9 cellular contexts compared by ENCODE assay signal in the genomic region with DNA sequence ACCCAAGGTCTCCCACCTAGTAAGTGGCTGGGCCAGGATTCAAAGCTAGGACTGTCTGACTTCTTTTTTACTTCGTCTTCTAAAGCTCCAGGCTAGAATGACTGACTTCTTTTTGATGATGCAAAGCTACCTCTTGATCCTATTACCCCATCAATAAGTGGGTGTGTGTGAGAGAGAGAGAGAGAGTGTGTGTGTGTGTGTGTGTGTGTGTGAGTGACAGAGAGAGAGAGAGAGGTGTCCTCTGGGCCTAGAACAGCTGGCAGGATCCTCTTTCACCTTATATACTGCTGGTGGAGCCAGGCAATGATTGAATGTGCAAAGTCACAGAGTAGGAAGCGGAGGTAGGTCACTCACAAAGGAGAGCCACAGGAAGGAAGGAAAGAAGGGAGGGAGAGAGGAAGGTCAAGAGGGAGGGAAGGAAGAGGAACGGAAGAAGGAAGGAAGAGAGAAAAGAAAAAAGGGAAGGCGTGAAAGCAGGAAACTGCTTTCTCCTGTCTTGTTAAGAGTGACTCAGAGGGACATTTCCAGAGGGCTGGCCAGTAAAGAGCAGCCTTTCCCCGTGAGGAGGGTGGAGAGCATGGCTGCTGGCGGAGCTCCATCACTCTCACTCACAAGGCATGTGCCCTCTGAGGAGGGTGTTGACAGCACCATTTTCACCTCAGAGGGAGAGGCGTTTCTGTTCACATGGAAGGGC.
DNase-seq lines count a peak whose midpoint lies in the region; ATAC-seq and TF ChIP-seq lines count a peak whose summit lies in the region.
"Had no signal": no experiment of that assay in that cellular context is flagged by ENCODE, and none has a peak within 500 bp of the region (broad histone marks: within the 10 kb centered on the region; RNA-seq: fewer than 3 reads in every experiment).

No MANE protein-coding gene starts in this region.

- DNase-seq in Caki2 (ENCODE audit: low read depth) (peak; percentile 69), esophagus muscularis mucosa (ENCODE audit: extremely low spot score) (peak; percentile 94), ovary (peak in 4 of 5 donors; percentile 21 to 67 (median 46)), HuH-7 (ENCODE audit: low spot score) (no peak), neural progenitor cell (ENCODE audit: low spot score) (no peak), AML-193 (lab: John Stamatoyannopoulos, UW) (no peak)
- DNase-seq: activated gamma-delta T cell treated with Interleukin-2 at 50 U/mL for 16 hours had no signal

- peaks cover 28 to 54% (median 38%) of the 10 kb centered on the region in 4 donors for H3K4me1 ChIP-seq in esophagus muscularis mucosa
- no peaks in the 10 kb centered on the region for H3K4me1 ChIP-seq in ovary (ENCODE audit: insufficient read depth)
- peaks cover 13% of the 10 kb centered on the region for H3K4me1 ChIP-seq in neural progenitor cell

- intact Hi-C loops in esophagus muscularis mucosa (cut with DNase I) (no loop called here), ovary (cut with DNase I) (no loop called here)

- peaks cover 26% of the 10 kb centered on the region for H3K4me1 Mint-ChIP-seq in neural progenitor cell

- no peak overlapping the region for H3K4me2 ChIP-seq in neural progenitor cell

- H3K36me3 Mint-ChIP-seq in neural progenitor cell, result peaks cover 2% of the 10 kb centered on the region

- peaks cover 6% of the 10 kb centered on the region for H3K9me3 Mint-ChIP-seq in neural progenitor cell

- no peaks in the 10 kb centered on the region for H3K9me3 ChIP-seq in esophagus muscularis mucosa
- no peaks in the 10 kb centered on the region for H3K9me3 ChIP-seq in ovary
- H3K9me3 ChIP-seq in neural progenitor cell (ENCODE audit: low read depth), result no peaks in the 10 kb centered on the region

- no peaks in the 10 kb centered on the region for H3K36me3 ChIP-seq in esophagus muscularis mucosa
- no peaks in the 10 kb centered on the region for H3K36me3 ChIP-seq in ovary
- no peaks in the 10 kb centered on the region for H3K36me3 ChIP-seq in neural progenitor cell

- H3K4me3 ChIP-seq in esophagus muscularis mucosa (no peak overlapping the region), ovary (no peak overlapping the region), neural progenitor cell (no peak overlapping the region)

- peaks cover 12% of the 10 kb centered on the region for H3F3A ChIP-seq in neural progenitor cell (ENCODE audit: low read depth)

- H3K9ac ChIP-seq in neural progenitor cell, result no peak overlapping the region

- H4K20me1 ChIP-seq in neural progenitor cell (ENCODE audit: low read depth), result no peaks in the 10 kb centered on the region

- 27% methylated on average over 7 of the region's 7 CpGs for WGBS in esophagus muscularis mucosa
- WGBS in ovary, 3 donors, result 67 to 74% (median 71%) methylated on average over 7 of the region's 7 CpGs

- H3K27me3 ChIP-seq in esophagus muscularis mucosa, result no peaks in the 10 kb centered on the region
- H3K27me3 ChIP-seq in ovary, result no peaks in the 10 kb centered on the region
- H3K27me3 ChIP-seq in neural progenitor cell, result no peaks in the 10 kb centered on the region

- peaks cover 13% of the 10 kb centered on the region for H3K27me3 Mint-ChIP-seq in neural progenitor cell (ENCODE audit: insufficient read depth, low read depth)

- no peak overlapping the region for H3K4me3 Mint-ChIP-seq in neural progenitor cell

- H3K27ac Mint-ChIP-seq in neural progenitor cell, result no peak overlapping the region

- in situ Hi-C loops in Caki2 (cut with HindIII; ENCODE audit: low pct_unique_long_range_greater_than_20kb, low sequenced_read_pairs), result no loop called here

- no peaks in the 10 kb centered on the region for H3K79me2 ChIP-seq in neural progenitor cell (ENCODE audit: low read depth)

- TF ChIP-seq CTCF in esophagus muscularis mucosa (IDR thresholded peaks at IDR 0.05) (peak in 1 of 3 experiments; percentile 9), ovary (IDR thresholded peaks at IDR 0.05) (no peak), neural progenitor cell (IDR thresholded peaks at IDR 0.05) (no peak)

- H2AFZ ChIP-seq in neural progenitor cell (replicated peaks), result no peak overlapping the region

- no peak for TF ChIP-seq POLR2A in esophagus muscularis mucosa (IDR thresholded peaks at IDR 0.05; ENCODE audit: low read depth)
- no peak for TF ChIP-seq POLR2A in ovary (IDR thresholded peaks at IDR 0.05)

- peak overlapping the region; percentile 78 to 80 (median 79) for H3K27ac ChIP-seq in esophagus muscularis mucosa (replicated peaks in 1 of 4)
- H3K27ac ChIP-seq in ovary, result no peak overlapping the region
- no peak overlapping the region for H3K27ac ChIP-seq in neural progenitor cell

- TF ChIP-seq EP300 in esophagus muscularis mucosa (IDR thresholded peaks at IDR 0.05) (no peak), ovary (IDR thresholded peaks at IDR 0.05) (no peak)

- ATAC-seq in GM18907 (IDR thresholded peaks at IDR 0.05; ENCODE audit: unreplicated experiment), result no peak

TF ChIP-seq in PFSK-1, 5 proteins besides CTCF, POLR2A, EP300 and RAD21:
- TF ChIP-seq, protein P1, sequence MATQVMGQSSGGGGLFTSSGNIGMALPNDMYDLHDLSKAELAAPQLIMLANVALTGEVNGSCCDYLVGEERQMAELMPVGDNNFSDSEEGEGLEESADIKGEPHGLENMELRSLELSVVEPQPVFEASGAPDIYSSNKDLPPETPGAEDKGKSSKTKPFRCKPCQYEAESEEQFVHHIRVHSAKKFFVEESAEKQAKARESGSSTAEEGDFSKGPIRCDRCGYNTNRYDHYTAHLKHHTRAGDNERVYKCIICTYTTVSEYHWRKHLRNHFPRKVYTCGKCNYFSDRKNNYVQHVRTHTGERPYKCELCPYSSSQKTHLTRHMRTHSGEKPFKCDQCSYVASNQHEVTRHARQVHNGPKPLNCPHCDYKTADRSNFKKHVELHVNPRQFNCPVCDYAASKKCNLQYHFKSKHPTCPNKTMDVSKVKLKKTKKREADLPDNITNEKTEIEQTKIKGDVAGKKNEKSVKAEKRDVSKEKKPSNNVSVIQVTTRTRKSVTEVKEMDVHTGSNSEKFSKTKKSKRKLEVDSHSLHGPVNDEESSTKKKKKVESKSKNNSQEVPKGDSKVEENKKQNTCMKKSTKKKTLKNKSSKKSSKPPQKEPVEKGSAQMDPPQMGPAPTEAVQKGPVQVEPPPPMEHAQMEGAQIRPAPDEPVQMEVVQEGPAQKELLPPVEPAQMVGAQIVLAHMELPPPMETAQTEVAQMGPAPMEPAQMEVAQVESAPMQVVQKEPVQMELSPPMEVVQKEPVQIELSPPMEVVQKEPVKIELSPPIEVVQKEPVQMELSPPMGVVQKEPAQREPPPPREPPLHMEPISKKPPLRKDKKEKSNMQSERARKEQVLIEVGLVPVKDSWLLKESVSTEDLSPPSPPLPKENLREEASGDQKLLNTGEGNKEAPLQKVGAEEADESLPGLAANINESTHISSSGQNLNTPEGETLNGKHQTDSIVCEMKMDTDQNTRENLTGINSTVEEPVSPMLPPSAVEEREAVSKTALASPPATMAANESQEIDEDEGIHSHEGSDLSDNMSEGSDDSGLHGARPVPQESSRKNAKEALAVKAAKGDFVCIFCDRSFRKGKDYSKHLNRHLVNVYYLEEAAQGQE (IDR thresholded peaks at IDR 0.05; ENCODE audit: insufficient read depth in 1 of 2, low read depth in 2 of 2, low read length in 2 of 2), result peak in 1 of 2 experiments; percentile 77; a peak in 2 of 4 replicates
- no peak for TF ChIP-seq POLR2AphosphoS5 (IDR thresholded peaks at IDR 0.05; ENCODE audit: low read depth, low read length)
- peak; percentile 59 for TF ChIP-seq FOXP2 (optimal IDR thresholded peaks at IDR 0.05; ENCODE audit: borderline replicate concordance, extremely low read depth, extremely low read length, insufficient read depth)
- TF ChIP-seq TAF1 (IDR thresholded peaks at IDR 0.05; ENCODE audit: borderline replicate concordance, insufficient read depth, low read length), result no peak
- TF ChIP-seq SIN3A (IDR thresholded peaks at IDR 0.05; ENCODE audit: borderline replicate concordance, insufficient read depth, low read length), result peak; percentile 17; the same call in 1 of the 2 replicates

Comparison
In these comparisons a context has a peak if more than half of its experiments do, and no peak if none do; other contexts are left out.
1. DNase-seq: peak in Caki2 (single experiment), esophagus muscularis mucosa (single experiment) and ovary (4 of 5); none in HuH-7 (single experiment), neural progenitor cell (single experiment) and AML-193 (0 of 2).
2. H3K27ac ChIP-seq: peak in esophagus muscularis mucosa (4 of 4); none in ovary (0 of 2) and neural progenitor cell (single experiment).